In the genomic region with DNA sequence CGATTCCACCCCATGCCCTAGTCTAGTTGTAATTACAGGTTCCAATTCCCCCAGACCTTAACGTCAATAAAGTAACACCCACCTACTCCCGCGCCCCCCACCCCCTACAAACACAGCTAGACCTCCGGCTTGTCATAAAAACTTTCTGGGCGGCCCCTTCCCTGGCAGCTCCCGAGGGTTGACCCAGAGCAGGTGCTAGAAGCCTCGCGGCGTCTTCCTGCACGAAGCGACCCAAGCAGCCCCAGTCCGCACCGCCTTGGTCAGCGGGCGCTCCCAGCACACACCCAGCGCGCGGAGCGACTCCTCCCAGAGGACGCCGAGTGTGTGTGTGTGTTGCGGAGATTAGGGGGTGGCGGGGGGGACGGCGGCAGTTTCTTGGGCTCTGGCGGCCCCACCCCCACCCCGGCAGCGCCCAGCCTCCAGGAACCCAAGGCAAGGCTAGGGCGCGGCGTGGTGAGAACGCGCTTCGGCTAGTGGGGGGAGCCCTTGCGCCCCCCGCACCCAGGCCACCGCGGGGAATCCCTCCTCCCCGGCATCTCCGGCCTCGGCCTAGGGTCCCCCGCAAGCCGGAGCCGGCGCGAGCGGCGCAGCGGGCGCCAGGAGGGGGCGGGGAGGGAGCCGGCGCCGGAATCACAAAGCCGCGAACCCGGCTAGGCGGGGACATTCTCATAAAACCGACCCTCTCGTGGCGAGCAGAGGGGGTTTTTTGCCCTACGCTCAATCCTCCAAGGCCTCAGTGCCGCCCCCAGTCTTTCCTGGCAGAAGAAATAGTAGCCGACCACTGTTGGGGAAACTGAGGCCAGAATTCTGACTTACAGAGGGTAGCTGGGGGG, we compare ENCODE assay signal across 9 cellular contexts. TPM values are rescaled to one million over a fixed set of nuclear protein-coding genes. Genes with fewer than 3 reads are reported as not detected.
A peak's percentile ranks its signal among the peaks of the same experiment; 100 is the strongest.
DNase-seq lines count a peak whose midpoint lies in the region; ATAC-seq lines count a peak whose summit lies in the region.
"Had no signal": no experiment of that assay in that cellular context is flagged by ENCODE, and none has a peak within 500 bp of the region (broad histone marks: within the 10 kb centered on the region; RNA-seq: fewer than 3 reads in every experiment).

No MANE protein-coding gene starts in this region.

- peak overlapping the region; percentile 62 for H3K4me3 ChIP-seq in mesodermal cell (ENCODE audit: extremely low read depth, insufficient read depth, low read length, poor library complexity, severe bottlenecking)

- 0 to 1% methylated on average over 24 to 40 of the region's 65 CpGs for whole genome bisulfite sequencing in mesodermal cell (ENCODE audit: insufficient coverage in 2 of 2), 2 experiments

- peaks cover 20% of the 10 kb centered on the region for H3K4me1 Mint-ChIP-seq in activated naive CD4-positive, alpha-beta T cell treated with anti-CD3 and anti-CD28 coated beads, Interleukin-2, amount 50 U/mL, for 24 hours

- no peaks in the 10 kb centered on the region for H3K36me3 Mint-ChIP-seq in activated naive CD4-positive, alpha-beta T cell treated with anti-CD3 and anti-CD28 coated beads, Interleukin-2, amount 50 U/mL, for 24 hours
- H3K36me3 Mint-ChIP-seq in activated naive CD4-positive, alpha-beta T cell treated with anti-CD3 and anti-CD28 coated beads, Interleukin-2, amount 50 U/mL, for 72 hours = peaks cover 0 to 10% of the 10 kb centered on the region in 2 donors

- no peak overlapping the region for H3K27ac Mint-ChIP-seq in activated naive CD4-positive, alpha-beta T cell treated with anti-CD3 and anti-CD28 coated beads, Interleukin-2, amount 50 U/mL, for 24 hours
- H3K27ac Mint-ChIP-seq in activated naive CD4-positive, alpha-beta T cell treated with anti-CD3 and anti-CD28 coated beads, Interleukin-2, amount 50 U/mL, for 72 hours = no peak overlapping the region

- no peaks in the 10 kb centered on the region for H3K9me3 Mint-ChIP-seq in activated naive CD4-positive, alpha-beta T cell treated with anti-CD3 and anti-CD28 coated beads, Interleukin-2, amount 50 U/mL, for 24 hours
- no peaks in the 10 kb centered on the region for H3K9me3 Mint-ChIP-seq in activated naive CD4-positive, alpha-beta T cell treated with anti-CD3 and anti-CD28 coated beads, Interleukin-2, amount 50 U/mL, for 72 hours

- ATAC-seq in activated naive CD4-positive, alpha-beta T cell treated with anti-CD3 and anti-CD28 coated beads, Interleukin-2, amount 50 U/mL, for 72 hours = no peak
- ATAC-seq in HG03280 (IDR thresholded peaks at IDR 0.05; ENCODE audit: unreplicated experiment) (no peak), GM21390 (IDR thresholded peaks at IDR 0.05; ENCODE audit: unreplicated experiment) (no peak)

- H3K36me3 ChIP-seq in mesodermal cell (ENCODE audit: control insufficient read depth, insufficient read depth, low read length) = no peaks in the 10 kb centered on the region
- H3K36me3 ChIP-seq: adrenal gland had no signal

- H3K27me3 Mint-ChIP-seq in activated naive CD4-positive, alpha-beta T cell treated with anti-CD3 and anti-CD28 coated beads, Interleukin-2, amount 50 U/mL, for 24 hours = peaks cover 42% of the 10 kb centered on the region

- H3K9me3 ChIP-seq in mesodermal cell (ENCODE audit: control insufficient read depth, low read length) = no peaks in the 10 kb centered on the region
- H3K9me3 ChIP-seq: adrenal gland had no signal

- DNase-seq in activated naive CD4-positive, alpha-beta T cell treated with anti-CD3 and anti-CD28 coated beads, Interleukin-2, amount 50 U/mL, for 72 hours (ENCODE audit: low spot score in 2 of 2) = no peak
- DNase-seq in dermis blood vessel endothelial cell (peak; percentile 58), ureter (ENCODE audit: low spot score) (peak; percentile 73), SKM-1 treated with dmso at 0.1 percent for 144 hours (lab: John Stamatoyannopoulos, UW; ENCODE audit: unreplicated experiment) (no peak)

- H3K4me3 Mint-ChIP-seq in activated naive CD4-positive, alpha-beta T cell treated with anti-CD3 and anti-CD28 coated beads, Interleukin-2, amount 50 U/mL, for 24 hours = peak overlapping the region; percentile 56

- no peak overlapping the region for H3K27ac ChIP-seq in mesodermal cell (ENCODE audit: low read depth, low read length, severe bottlenecking)

- peaks cover 35% of the 10 kb centered on the region for H3K4me1 ChIP-seq in mesodermal cell (ENCODE audit: control insufficient read depth, insufficient read depth, low read length, poor library complexity, severe bottlenecking)

RNA-seq across cellular contexts. Expression of a gene that starts 2.2 kb away (rescaled TPM):
- total RNA-seq in activated naive CD4-positive, alpha-beta T cell treated with anti-CD3 and anti-CD28 coated beads, Interleukin-2, amount 50 U/mL, for 72 hours = under 1 TPM in 1 of 2 donors, not detected in 1; 0.56 TPM
- total RNA-seq in dermis blood vessel endothelial cell (94.4 and 162 TPM in 2 replicates), ureter (127 TPM)
- 25.9 TPM for polyA plus RNA-seq in mesodermal cell (2013, experiment 1 of 2)
- 18.5 TPM for polyA plus RNA-seq in mesodermal cell (2013, experiment 2 of 2)

RNA-seq across cellular contexts. Expression of a gene that starts 47.7 kb away (rescaled TPM):
- 100 to 1,000 TPM in 1 of 2 donors, 10 to 100 TPM in 1; 69.7 to 101 TPM for total RNA-seq in activated naive CD4-positive, alpha-beta T cell treated with anti-CD3 and anti-CD28 coated beads, Interleukin-2, amount 50 U/mL, for 72 hours
- total RNA-seq in dermis blood vessel endothelial cell = 66.4 and 81.7 TPM in 2 replicates
- polyA plus RNA-seq in mesodermal cell (2013, experiment 1 of 2) = 51.6 TPM
- 46.5 TPM for polyA plus RNA-seq in mesodermal cell (2013, experiment 2 of 2)
- 109 TPM for total RNA-seq in ureter

Comparison
In these comparisons a context has a peak if more than half of its experiments do, and no peak if none do; other contexts are left out.
1. DNase-seq: peak in dermis blood vessel endothelial cell (single experiment) and ureter (single experiment); none in activated naive CD4-positive, alpha-beta T cell treated with anti-CD3 and anti-CD28 coated beads, Interleukin-2, amount 50 U/mL, for 72 hours (0 of 2) and SKM-1 treated with dmso at 0.1 percent for 144 hours (single experiment).
2. RNA of a gene that starts 2.2 kb away (total RNA-seq): 94.4 to 162 TPM in dermis blood vessel endothelial cell and 127 TPM in ureter (single experiment); 0.56 TPM in activated naive CD4-positive, alpha-beta T cell treated with anti-CD3 and anti-CD28 coated beads, Interleukin-2, amount 50 U/mL, for 72 hours; every median in the first group is over 10 times any median in the second.